8 cellular contexts compared by ENCODE assay signal in the genomic region with DNA sequence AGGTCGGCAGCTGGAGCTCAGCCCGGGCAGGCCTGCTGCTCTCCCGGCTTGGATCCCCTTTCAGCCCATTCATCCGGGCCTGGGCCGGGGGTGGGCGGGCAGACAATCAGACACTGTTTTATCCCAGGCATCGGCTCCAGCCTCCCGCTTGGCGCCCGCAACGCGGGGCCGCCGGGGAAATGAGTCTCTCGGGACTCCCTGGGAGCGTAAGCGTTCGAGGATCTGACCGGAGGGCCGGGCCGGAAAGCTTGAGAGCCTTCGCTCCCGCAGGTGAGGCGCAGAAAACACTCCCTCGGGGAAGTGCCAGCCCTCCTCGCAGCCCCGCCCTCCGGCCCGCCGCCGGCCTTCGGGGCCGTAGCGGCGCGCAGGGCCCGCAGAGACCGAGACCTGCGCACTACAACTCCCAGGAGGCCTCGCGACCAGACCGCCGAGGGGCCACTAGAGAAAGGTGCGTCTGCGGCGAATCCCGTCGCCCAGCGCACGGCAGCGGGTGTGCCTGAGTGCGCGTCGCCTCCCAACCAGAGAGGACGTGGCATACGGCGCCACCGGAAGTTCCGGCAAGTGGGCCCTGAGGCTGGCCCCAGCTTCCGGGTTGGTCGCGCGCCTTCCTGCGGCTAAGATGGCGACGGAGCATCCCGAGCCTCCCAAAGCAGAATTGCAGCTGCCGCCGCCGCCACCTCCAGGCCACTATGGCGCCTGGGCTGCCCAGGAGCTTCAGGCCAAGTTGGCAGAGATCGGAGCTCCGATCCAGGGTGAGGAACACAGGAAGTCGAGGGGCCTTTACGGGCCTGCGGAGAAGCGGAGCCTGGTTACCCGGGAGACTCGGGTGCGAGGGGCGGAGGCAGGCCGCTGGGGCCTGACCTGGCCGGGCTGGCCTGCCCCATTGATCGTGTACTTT. TPM values are rescaled to one million over a fixed set of nuclear protein-coding genes. Genes with fewer than 3 reads are reported as not detected.
A peak's percentile ranks its signal among the peaks of the same experiment; 100 is the strongest.
DNase-seq lines count a peak whose midpoint lies in the region; TF ChIP-seq lines count a peak whose summit lies in the region.

A gene with protein sequence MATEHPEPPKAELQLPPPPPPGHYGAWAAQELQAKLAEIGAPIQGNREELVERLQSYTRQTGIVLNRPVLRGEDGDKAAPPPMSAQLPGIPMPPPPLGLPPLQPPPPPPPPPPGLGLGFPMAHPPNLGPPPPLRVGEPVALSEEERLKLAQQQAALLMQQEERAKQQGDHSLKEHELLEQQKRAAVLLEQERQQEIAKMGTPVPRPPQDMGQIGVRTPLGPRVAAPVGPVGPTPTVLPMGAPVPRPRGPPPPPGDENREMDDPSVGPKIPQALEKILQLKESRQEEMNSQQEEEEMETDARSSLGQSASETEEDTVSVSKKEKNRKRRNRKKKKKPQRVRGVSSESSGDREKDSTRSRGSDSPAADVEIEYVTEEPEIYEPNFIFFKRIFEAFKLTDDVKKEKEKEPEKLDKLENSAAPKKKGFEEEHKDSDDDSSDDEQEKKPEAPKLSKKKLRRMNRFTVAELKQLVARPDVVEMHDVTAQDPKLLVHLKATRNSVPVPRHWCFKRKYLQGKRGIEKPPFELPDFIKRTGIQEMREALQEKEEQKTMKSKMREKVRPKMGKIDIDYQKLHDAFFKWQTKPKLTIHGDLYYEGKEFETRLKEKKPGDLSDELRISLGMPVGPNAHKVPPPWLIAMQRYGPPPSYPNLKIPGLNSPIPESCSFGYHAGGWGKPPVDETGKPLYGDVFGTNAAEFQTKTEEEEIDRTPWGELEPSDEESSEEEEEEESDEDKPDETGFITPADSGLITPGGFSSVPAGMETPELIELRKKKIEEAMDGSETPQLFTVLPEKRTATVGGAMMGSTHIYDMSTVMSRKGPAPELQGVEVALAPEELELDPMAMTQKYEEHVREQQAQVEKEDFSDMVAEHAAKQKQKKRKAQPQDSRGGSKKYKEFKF (plus strand): TSS at position 599 of the 898 bp plus-strand sequence. CDS start 21 bp downstream, at position 620.

- peaks cover 2% of the 10 kb centered on the region for H3K27me3 ChIP-seq in effector memory CD4-positive, alpha-beta T cell (replicated peaks; ENCODE audit: control insufficient read depth, insufficient read depth, low read length, poor library complexity, severe bottlenecking)
- H3K27me3 ChIP-seq in mesenchymal stem cell (ENCODE audit: control insufficient read depth in 1 of 2, insufficient read depth in 1 of 2, low read length in 2 of 2): peaks cover 4 to 27% of the 10 kb centered on the region in 2 experiments

- H4K8ac ChIP-seq in mesenchymal stem cell (ENCODE audit: low read length): peak within 1 kb of the TSS; percentile 97

- H3K9ac ChIP-seq in mesenchymal stem cell (ENCODE audit: low read length): peak within 1 kb of the TSS; percentile 95

- CTCF ChIA-PET in activated CD8-positive, alpha-beta memory T cell treated with anti-CD3 and anti-CD28 coated beads for 36 hours (lab: Charles Lee): interaction anchor here (0.8 to 6.2 kb wide), 7 partner anchors 8 to 82 kb away, joined by 3 to 40 read pairs (median 3); a partner anchor contains a TSS

- peak within 1 kb of the TSS; percentile 63 for H2AK5ac ChIP-seq in mesenchymal stem cell (ENCODE audit: low read length, severe bottlenecking)

- no peak for TF ChIP-seq CTCF in GM20000 (IDR thresholded peaks at IDR 0.05; ENCODE audit: extremely low read depth, missing control alignments)

- WGBS in mesenchymal stem cell: under 1% methylated on average over 84 of the region's 84 CpGs

- peak within 1 kb of the TSS; percentile 84 for H4K91ac ChIP-seq in mesenchymal stem cell (ENCODE audit: low read length)

- H3K27ac ChIP-seq in effector memory CD4-positive, alpha-beta T cell (ENCODE audit: insufficient read depth, low read length, poor library complexity, severe bottlenecking): peak within 1 kb of the TSS; percentile 90
- H3K27ac ChIP-seq in mesenchymal stem cell (ENCODE audit: low read length, poor library complexity, severe bottlenecking): peak within 1 kb of the TSS; percentile 85

- H2BK12ac ChIP-seq in mesenchymal stem cell (ENCODE audit: low read length in 2 of 2): peak within 1 kb of the TSS in 1 of 2 experiments; percentile 17

- no peaks in the 10 kb centered on the region for H3K9me3 ChIP-seq in effector memory CD4-positive, alpha-beta T cell (ENCODE audit: control insufficient read depth, low read length)
- H3K9me3 ChIP-seq in mesenchymal stem cell (ENCODE audit: control insufficient read depth, low read length): no peaks in the 10 kb centered on the region

- peak within 1 kb of the TSS in 1 of 2 experiments; percentile 72 for H3K14ac ChIP-seq in mesenchymal stem cell (ENCODE audit: low read length in 2 of 2)

- H3K18ac ChIP-seq in mesenchymal stem cell (ENCODE audit: low read depth in 1 of 2, low read length in 2 of 2): peak within 1 kb of the TSS; percentile 82 to 86

- H2AFZ ChIP-seq in mesenchymal stem cell (ENCODE audit: low read depth, low read length): peak within 1 kb of the TSS; percentile 83

- H3K4me3 ChIP-seq in effector memory CD4-positive, alpha-beta T cell (ENCODE audit: insufficient read depth, low read depth, low read length, poor library complexity, severe bottlenecking): peak within 1 kb of the TSS; percentile 98
- H3K4me3 ChIP-seq in mesenchymal stem cell (ENCODE audit: insufficient read depth in 1 of 2, low read depth in 1 of 2, low read length in 2 of 2): peak within 1 kb of the TSS; percentile 84 to 94

- no peak within 1 kb of the TSS for H2BK15ac ChIP-seq in mesenchymal stem cell (ENCODE audit: low read depth, poor library complexity, severe bottlenecking)

- H2BK120ac ChIP-seq in mesenchymal stem cell (ENCODE audit: low read depth, low read length): no peak within 1 kb of the TSS

- DNase-seq in COLO668 (lab: John Stamatoyannopoulos, UW; ENCODE audit: unreplicated experiment): peak; percentile 98
- peak; percentile 97 for DNase-seq in GM20000 (ENCODE audit: low spot score)
- peak; percentile 99 for DNase-seq in HT-29 (ENCODE audit: low spot score)
- DNase-seq in NOMO-1 (lab: John Stamatoyannopoulos, UW; ENCODE audit: unreplicated experiment in 2 of 2): peak; percentile 97 to 99
- DNase-seq in effector memory CD4-positive, alpha-beta T cell: peak; percentile 94 to 95 (median 94)
- DNase-seq in mesenchymal stem cell: peak; percentile 98
- peak; percentile 93 for DNase-seq in stimulated activated CD8-positive, alpha-beta memory T cell treated with anti-CD3 and anti-CD28 coated beads, Interleukin-12 subunit alpha, Interleukin-12 subunit beta, amount 100 ng/mL, for 4 hours (ENCODE audit: low read depth)

- peaks cover 10% of the 10 kb centered on the region for H3K79me1 ChIP-seq in mesenchymal stem cell (replicated peaks; ENCODE audit: low read length, poor library complexity, severe bottlenecking)

- POLR2A ChIA-PET in activated CD8-positive, alpha-beta memory T cell treated with anti-CD3 and anti-CD28 coated beads for 36 hours (lab: Charles Lee): interaction anchor here (0.6 to 1.9 kb wide), 7 partner anchors 8 to 1562 kb away, joined by 3 to 14 read pairs (median 4); a partner anchor contains a TSS

- H2BK5ac ChIP-seq in mesenchymal stem cell (ENCODE audit: low read depth, low read length, poor library complexity, severe bottlenecking): peak within 1 kb of the TSS; percentile 0

- peak within 1 kb of the TSS; percentile 90 to 96 for H3K4ac ChIP-seq in mesenchymal stem cell (ENCODE audit: low read depth in 1 of 2, low read length in 2 of 2)

- H3K36me3 ChIP-seq in effector memory CD4-positive, alpha-beta T cell (ENCODE audit: control insufficient read depth, insufficient read depth, low read length): peaks cover 27% of the 10 kb centered on the region
- peaks cover 15 to 26% of the 10 kb centered on the region in 2 experiments for H3K36me3 ChIP-seq in mesenchymal stem cell (ENCODE audit: control insufficient read depth in 1 of 2, insufficient read depth in 2 of 2, low read depth in 1 of 2, low read length in 2 of 2)

- peak within 1 kb of the TSS in 1 of 2 experiments; percentile 18 for H3K23ac ChIP-seq in mesenchymal stem cell (ENCODE audit: low read length in 2 of 2)

- peaks cover 21% of the 10 kb centered on the region for H3K4me1 ChIP-seq in effector memory CD4-positive, alpha-beta T cell (ENCODE audit: control insufficient read depth, insufficient read depth, low read length, poor library complexity, severe bottlenecking)
- H3K4me1 ChIP-seq in mesenchymal stem cell (ENCODE audit: control insufficient read depth, insufficient read depth, low read depth, low read length): peaks cover 42% of the 10 kb centered on the region

- H3K4me2 ChIP-seq in mesenchymal stem cell (ENCODE audit: low read length, poor library complexity, severe bottlenecking): peak within 1 kb of the TSS; percentile 74

RNA-seq across cellular contexts. Expression of the gene that starts here (rescaled TPM):
- total RNA-seq in HT-29 (2014; rRNA removed; shearing (Covaris generic)): 209 and 210 TPM in 2 replicates
- 100 to 1,000 TPM; 259 to 261 TPM for total RNA-seq in activated CD8-positive, alpha-beta memory T cell treated with anti-CD3 and anti-CD28 coated beads for 36 hours
- 117 TPM for polyA plus RNA-seq in mesenchymal stem cell (2013, experiment 1 of 2)
- 114 TPM for polyA plus RNA-seq in mesenchymal stem cell (2013, experiment 2 of 2)

Comparison
In these comparisons a context has a peak if more than half of its experiments do, and no peak if none do; other contexts are left out.
1. Peak in every context shown above with its lines: DNase-seq, H3K4me3 ChIP-seq and H3K27ac ChIP-seq.